In the genomic region with DNA sequence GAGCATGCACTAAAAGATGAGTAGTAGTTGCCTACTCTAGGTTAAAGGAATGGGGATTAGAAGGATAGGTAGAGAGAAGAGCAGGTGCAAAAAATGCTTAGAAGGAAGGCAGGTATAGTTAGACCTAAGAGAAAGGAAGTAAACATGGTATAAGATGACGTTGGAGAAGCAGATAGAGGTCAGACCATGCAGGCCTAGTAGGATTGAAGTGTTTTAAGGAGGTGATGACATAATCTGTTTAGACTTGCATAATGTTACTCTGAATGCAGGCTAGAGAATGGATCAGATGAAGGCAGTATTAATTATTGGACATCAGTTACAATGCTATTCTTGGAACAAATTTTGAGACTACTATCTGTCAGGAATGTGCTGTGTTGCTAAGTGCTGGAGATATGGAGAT, we compare ENCODE assay signal across 30 cellular contexts.
"Had no signal": no experiment of that assay in that cellular context is flagged by ENCODE, and none has a peak within 500 bp of the region (broad histone marks: within the 10 kb centered on the region; RNA-seq: fewer than 3 reads in every experiment).

No MANE protein-coding gene starts in this region.

- H3K9me3 ChIP-seq: adrenal gland, body of pancreas, esophagus muscularis mucosa, gastrocnemius medialis, heart left ventricle had no signal

- FAIRE-seq: colon had no signal

- H3K27ac ChIP-seq: adrenal gland, body of pancreas, esophagus muscularis mucosa, foreskin keratinocyte, gastrocnemius medialis, heart left ventricle, WERI-Rb-1 had no signal

- H3K27me3 ChIP-seq: adrenal gland, body of pancreas, esophagus muscularis mucosa, foreskin keratinocyte, gastrocnemius medialis, heart left ventricle had no signal

- H3K4me1 ChIP-seq: adrenal gland, body of pancreas, esophagus muscularis mucosa, foreskin keratinocyte, gastrocnemius medialis, heart left ventricle had no signal

- DNase-seq: activated B cell treated with CpG ODN at 0.5 μM for 24 hours; activated CD4-positive, alpha-beta memory T cell treated with anti-CD3 and anti-CD28 coated beads for 36 hours; activated CD4-positive, alpha-beta T cell treated with anti-CD3 and anti-CD28 coated beads for 36 hours; activated CD8-positive, alpha-beta memory T cell treated with anti-CD3 and anti-CD28 coated beads, Interleukin-2, amount 10 ng/mL, durations not matched to agents 7 days and 5 days; activated CD8-positive, alpha-beta memory T cell treated with anti-CD3 and anti-CD28 coated beads, Interleukin-2, amount 50 U/mL, for 4 hours; activated CD8-positive, alpha-beta T cell treated with anti-CD3 and anti-CD28 coated beads, Interleukin-2, amount 10 ng/mL, durations not matched to agents 7 days and 5 days; activated effector memory CD4-positive, alpha-beta T cell treated with anti-CD3 and anti-CD28 coated beads, Interleukin-2, amount 50 U/mL, for 16 hours; activated naive CD4-positive, alpha-beta T cell treated with anti-CD3 and anti-CD28 coated beads for 36 hours; activated naive CD8-positive, alpha-beta T cell treated with anti-CD3 and anti-CD28 coated beads for 36 hours; activated naive CD8-positive, alpha-beta T cell treated with anti-CD3 and anti-CD28 coated beads, Interleukin-2, amount 50 U/mL, for 24 hours; activated T-cell treated with anti-CD3 and anti-CD28 coated beads, Interleukin-2, amount 50 U/mL, for 1 hour; activated T-cell treated with anti-CD3 and anti-CD28 coated beads, Interleukin-2, amount 50 U/mL, for 48 hours; adrenal gland; amygdala; aorta; body of pancreas; caudate nucleus; cortex of kidney; dermis blood vessel endothelial cell; effector CD4-positive, alpha-beta T cell; effector memory CD8-positive, alpha-beta T cell; erythroblast; foreskin keratinocyte; gastrocnemius medialis; glutamatergic neuron; heart left ventricle; T1000; WERI-Rb-1 had no signal

- H3K4me3 ChIP-seq: adrenal gland, body of pancreas, esophagus muscularis mucosa, gastrocnemius medialis, heart left ventricle had no signal

- H3K36me3 ChIP-seq: adrenal gland, esophagus muscularis mucosa, gastrocnemius medialis, heart left ventricle, WERI-Rb-1 had no signal
